In genomic region chr4:87382116-87382515, GRCh38 we compare ENCODE assay signal across 11 cellular contexts. TPM values are rescaled to one million over a fixed set of nuclear protein-coding genes. Genes with fewer than 3 reads are reported as not detected.
"Had no signal": no experiment of that assay in that cellular context is flagged by ENCODE, and none has a peak within 500 bp of the region (broad histone marks: within the 10 kb centered on the region; RNA-seq: fewer than 3 reads in every experiment).

No MANE protein-coding gene starts in this region.

- H3K4me3 Mint-ChIP-seq: HFFc6 had no signal

- DNase-seq: GM23248, GOT3, H7, HFFc6, KBM-7 had no signal

- H3K9ac ChIP-seq: GM23248, KMS-11 had no signal

- FAIRE-seq: HTR-8/SVneo had no signal

- H3K27me3 Mint-ChIP-seq: IgD-negative memory B cell had no signal

- H3K9me3 Mint-ChIP-seq: HFFc6, IgD-negative memory B cell had no signal

- H3K27ac ChIP-seq: GM23248, KMS-11 had no signal

- H3K4me3 ChIP-seq: GM23248, HAP-1 had no signal

- ATAC-seq: HCT116 had no signal

- H3K27ac Mint-ChIP-seq: HFFc6 had no signal

RNA-seq across cellular contexts. Expression of gene HSD17B13, which starts 59.4 kb away (rescaled TPM):
- total RNA-seq: GM23248, HFFc6, HT-29 had no signal
- polyA plus RNA-seq: GM23248, IgD-negative memory B cell had no signal
